ENCODE assay signal across 1 cellular context in the genomic region with DNA sequence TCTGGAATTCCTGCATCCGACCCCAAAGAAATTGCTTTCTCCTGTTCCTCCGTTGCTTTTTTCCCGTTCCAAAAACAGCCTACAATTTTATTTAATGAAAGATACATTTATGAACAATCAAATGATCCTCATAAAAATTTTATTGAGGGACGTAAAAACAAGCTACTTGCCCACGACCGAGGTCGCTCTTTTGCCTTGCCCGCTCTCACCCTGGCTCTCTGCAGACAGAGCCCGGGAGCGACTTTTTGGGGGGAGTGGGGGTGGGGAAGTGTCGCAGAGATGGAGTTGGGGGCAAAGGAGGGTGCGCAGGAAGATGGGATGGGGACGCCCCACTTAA.
TF ChIP-seq lines count a peak whose summit lies in the region.

No MANE protein-coding gene starts in this region.

TF ChIP-seq in H1, 55 proteins besides CTCF, POLR2A, EP300 and RAD21:
- TF ChIP-seq RFX5 (IDR thresholded peaks at IDR 0.05; ENCODE audit: borderline replicate concordance, low read depth, low read length) (no peak), CEBPB (IDR thresholded peaks at IDR 0.05; ENCODE audit: low read depth, low read length) (no peak), CHD1 (IDR thresholded peaks at IDR 0.05; ENCODE audit: low read depth, low read length) (no peak), TAF1 (IDR thresholded peaks at IDR 0.05; ENCODE audit: low read depth, low read length) (no peak), CBX8 (IDR thresholded peaks at IDR 0.05; ENCODE audit: borderline replicate concordance, low read depth, low read length) (peak; percentile 76; the same call in 1 of the 2 replicates), CHD2 (IDR thresholded peaks at IDR 0.05; ENCODE audit: low read length) (no peak), YY1 (IDR thresholded peaks at IDR 0.05; ENCODE audit: low read depth, low read length) (no peak), TBP (IDR thresholded peaks at IDR 0.05; ENCODE audit: low read depth, low read length) (no peak), KDM4A (IDR thresholded peaks at IDR 0.05; ENCODE audit: low read depth, low read length, severe bottlenecking) (no peak), TAF7 (optimal IDR thresholded peaks at IDR 0.05; ENCODE audit: borderline replicate concordance, low read depth, low read length) (no peak), RNF2 (IDR thresholded peaks at IDR 0.05; ENCODE audit: borderline replicate concordance, low read depth, low read length, missing control alignments, poor library complexity, severe bottlenecking) (peak; percentile 74), BRCA1 (IDR thresholded peaks at IDR 0.05; ENCODE audit: low read depth, low read length) (no peak), EZH2 (IDR thresholded peaks at IDR 0.05; ENCODE audit: low read depth, low read length, severe bottlenecking) (no peak), TCF12 (IDR thresholded peaks at IDR 0.05; ENCODE audit: low read depth, low read length) (no peak)
- TF ChIP-seq, protein P1, sequence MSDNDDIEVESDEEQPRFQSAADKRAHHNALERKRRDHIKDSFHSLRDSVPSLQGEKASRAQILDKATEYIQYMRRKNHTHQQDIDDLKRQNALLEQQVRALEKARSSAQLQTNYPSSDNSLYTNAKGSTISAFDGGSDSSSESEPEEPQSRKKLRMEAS (IDR thresholded peaks at IDR 0.05), result no peak
- TF ChIP-seq, protein P2, sequence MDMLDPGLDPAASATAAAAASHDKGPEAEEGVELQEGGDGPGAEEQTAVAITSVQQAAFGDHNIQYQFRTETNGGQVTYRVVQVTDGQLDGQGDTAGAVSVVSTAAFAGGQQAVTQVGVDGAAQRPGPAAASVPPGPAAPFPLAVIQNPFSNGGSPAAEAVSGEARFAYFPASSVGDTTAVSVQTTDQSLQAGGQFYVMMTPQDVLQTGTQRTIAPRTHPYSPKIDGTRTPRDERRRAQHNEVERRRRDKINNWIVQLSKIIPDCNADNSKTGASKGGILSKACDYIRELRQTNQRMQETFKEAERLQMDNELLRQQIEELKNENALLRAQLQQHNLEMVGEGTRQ (IDR thresholded peaks at IDR 0.05; ENCODE audit: low read length), result no peak
